In the genomic region with DNA sequence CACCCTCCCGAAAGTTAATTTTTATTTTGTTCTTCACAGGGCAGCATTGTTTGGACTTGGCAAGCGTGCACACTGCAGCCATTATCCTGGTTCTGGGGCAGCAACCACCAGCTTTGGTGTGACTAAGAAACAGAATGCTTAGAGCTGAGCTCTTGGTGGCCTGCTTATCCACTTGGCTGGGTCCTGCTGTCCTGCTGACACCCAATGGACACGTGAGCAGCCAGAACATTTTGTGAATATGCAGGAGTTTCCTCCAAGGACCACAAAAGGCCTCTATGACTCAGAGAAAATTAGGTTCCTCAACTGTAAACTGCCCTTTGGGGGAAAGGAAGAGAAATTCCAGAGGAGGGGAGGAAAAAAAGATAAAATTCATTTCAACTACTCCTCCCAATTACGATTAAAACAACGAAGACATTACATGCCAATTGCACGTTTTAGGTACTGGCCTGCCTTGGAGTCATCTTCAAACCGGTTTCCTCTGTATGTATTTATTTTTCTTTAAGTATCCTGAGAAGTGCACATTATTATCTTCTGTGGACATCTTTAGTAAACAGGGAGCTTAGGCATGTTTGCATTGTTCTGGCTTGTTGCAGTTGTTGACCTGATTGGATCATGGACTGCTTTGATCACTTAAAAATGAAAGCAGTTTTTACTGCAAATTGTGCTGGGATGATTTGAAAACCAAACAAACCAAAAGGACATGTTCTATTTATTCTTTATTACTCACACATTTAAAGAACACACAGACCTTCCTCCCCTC, we compare ENCODE assay signal across 10 cellular contexts.
DNase-seq lines count a peak whose midpoint lies in the region; ATAC-seq and TF ChIP-seq lines count a peak whose summit lies in the region.
"Had no signal": no experiment of that assay in that cellular context is flagged by ENCODE, and none has a peak within 500 bp of the region (broad histone marks: within the 10 kb centered on the region; RNA-seq: fewer than 3 reads in every experiment).

No MANE protein-coding gene starts in this region.

- H3K36me3 ChIP-seq in Loucy (ENCODE audit: insufficient read depth, low read length): no peaks in the 10 kb centered on the region
- no peaks in the 10 kb centered on the region for H3K36me3 ChIP-seq in right lobe of liver
- H3K36me3 ChIP-seq: BLaER1 treated with 17β-estradiol and CSF1 and Interleukin-3, amounts not matched to agents 10 nM and 100 nM had no signal

- no peaks in the 10 kb centered on the region for H3K27me3 ChIP-seq in Loucy (ENCODE audit: insufficient read depth, low read length, poor library complexity, severe bottlenecking)
- no peaks in the 10 kb centered on the region for H3K27me3 ChIP-seq in right lobe of liver
- H3K27me3 ChIP-seq: BLaER1 treated with 17β-estradiol and CSF1 and Interleukin-3, amounts not matched to agents 10 nM and 100 nM had no signal

- H3F3A ChIP-seq in Loucy (ENCODE audit: low read depth): no peaks in the 10 kb centered on the region

- peaks cover 5% of the 10 kb centered on the region for H3K36me3 Mint-ChIP-seq in nephron progenitor cell (ENCODE audit: low read depth)
- no peaks in the 10 kb centered on the region for H3K36me3 Mint-ChIP-seq in activated CD8-positive, alpha-beta memory T cell treated with anti-CD3 and anti-CD28 coated beads, Interleukin-2, amount 10 ng/mL, durations not matched to agents 7 days and 5 days

- H3K4me1 ChIP-seq in Loucy (ENCODE audit: insufficient read depth, low read length, poor library complexity, severe bottlenecking) (no peaks in the 10 kb centered on the region), right lobe of liver (peaks cover 0 to 4% (median 0%) of the 10 kb centered on the region in 4 donors)
- H3K4me1 ChIP-seq: BLaER1 treated with 17β-estradiol and CSF1 and Interleukin-3, amounts not matched to agents 10 nM and 100 nM had no signal

- no peak overlapping the region for H3K9ac ChIP-seq in Loucy (ENCODE audit: low read depth, low read length, poor library complexity, severe bottlenecking)
- H3K9ac ChIP-seq: BLaER1 treated with 17β-estradiol and CSF1 and Interleukin-3, amounts not matched to agents 10 nM and 100 nM had no signal

- peaks cover 5% of the 10 kb centered on the region; the same call in 1 of the 2 replicates for H3K9me3 ChIP-seq in Loucy (ENCODE audit: insufficient read depth, low read depth, low read length)
- no peaks in the 10 kb centered on the region for H3K9me3 ChIP-seq in right lobe of liver

- no peak overlapping the region for H3K4me3 Mint-ChIP-seq in nephron progenitor cell
- H3K4me3 Mint-ChIP-seq in activated CD8-positive, alpha-beta memory T cell treated with anti-CD3 and anti-CD28 coated beads, Interleukin-2, amount 10 ng/mL, durations not matched to agents 7 days and 5 days: no peak overlapping the region
- H3K4me3 Mint-ChIP-seq: memory B cell had no signal

- peaks cover 23% of the 10 kb centered on the region for H3K9me3 Mint-ChIP-seq in nephron progenitor cell
- peaks cover 8% of the 10 kb centered on the region for H3K9me3 Mint-ChIP-seq in activated CD8-positive, alpha-beta memory T cell treated with anti-CD3 and anti-CD28 coated beads, Interleukin-2, amount 10 ng/mL, durations not matched to agents 7 days and 5 days (ENCODE audit: low read depth)

- CTCF ChIA-PET in activated CD8-positive, alpha-beta memory T cell treated with anti-CD3 and anti-CD28 coated beads, Interleukin-2, amount 10 ng/mL, durations not matched to agents 7 days and 5 days (lab: Charles Lee): no interaction called here

- ATAC-seq in right lobe of liver: peak; percentile 34 to 87 (median 66)
- no peak for ATAC-seq in activated CD8-positive, alpha-beta memory T cell treated with anti-CD3 and anti-CD28 coated beads, Interleukin-2, amount 10 ng/mL, durations not matched to agents 7 days and 5 days

- no peaks in the 10 kb centered on the region for H3K79me2 ChIP-seq in Loucy (ENCODE audit: insufficient read depth, low read length)

- no peak overlapping the region for H3K27ac ChIP-seq in right lobe of liver
- H3K27ac ChIP-seq: BLaER1 treated with 17β-estradiol and CSF1 and Interleukin-3, amounts not matched to agents 10 nM and 100 nM had no signal

- H3K9me2 ChIP-seq in Loucy (replicated peaks; ENCODE audit: low read depth, low read length): no peaks in the 10 kb centered on the region

- no peak overlapping the region for H3K4me3 ChIP-seq in Loucy (ENCODE audit: low read length, poor library complexity, severe bottlenecking)
- peak overlapping the region in 1 of 2 donors; percentile 11 for H3K4me3 ChIP-seq in cardiac fibroblast (replicated peaks in 1 of 2; ENCODE audit: low read depth in 2 of 2, low read length in 2 of 2)
- H3K4me3 ChIP-seq in right lobe of liver: no peak overlapping the region
- H3K4me3 ChIP-seq: BLaER1 treated with 17β-estradiol and CSF1 and Interleukin-3, amounts not matched to agents 10 nM and 100 nM had no signal

- intact Hi-C loops in right lobe of liver (cut with DNase I): no loop called here

- no peak overlapping the region; the same call in 1 of the 2 replicates for H2AFZ ChIP-seq in Loucy (ENCODE audit: low read length)

- 45% methylated on average over 6 of the region's 7 CpGs for WGBS in right lobe of liver (ENCODE audit: insufficient coverage, low coverage, low lambda C conversion rate, missing lambda C conversion rate)

- no peaks in the 10 kb centered on the region for H3K27me3 Mint-ChIP-seq in nephron progenitor cell (ENCODE audit: low read depth, poor library complexity)
- H3K27me3 Mint-ChIP-seq in activated CD8-positive, alpha-beta memory T cell treated with anti-CD3 and anti-CD28 coated beads, Interleukin-2, amount 10 ng/mL, durations not matched to agents 7 days and 5 days: no peaks in the 10 kb centered on the region

- H4K20me1 ChIP-seq in Loucy (ENCODE audit: insufficient read depth, low read length, poor library complexity, severe bottlenecking): no peaks in the 10 kb centered on the region
- H4K20me1 ChIP-seq: BLaER1 treated with 17β-estradiol and CSF1 and Interleukin-3, amounts not matched to agents 10 nM and 100 nM had no signal

- TF ChIP-seq CTCF in Loucy (conservative IDR thresholded peaks at IDR 0.05; ENCODE audit: low read length): no peak
- TF ChIP-seq CTCF in cardiac fibroblast (IDR thresholded peaks at IDR 0.05; ENCODE audit: low read depth, low read length): no peak
- TF ChIP-seq CTCF in right lobe of liver (IDR thresholded peaks at IDR 0.05): no peak
- no peak for TF ChIP-seq CTCF in nephron progenitor cell (IDR thresholded peaks at IDR 0.05)

- DNase-seq in A172 (ENCODE audit: low spot score) (peak; percentile 92), cardiac fibroblast (ENCODE audit: low read depth in 2 of 2) (peak; percentile 71 to 82), right lobe of liver (no peak), nephron progenitor cell (no peak), activated gamma-delta T cell (lab: John Stamatoyannopoulos, UW) (no peak)
- no peak for DNase-seq in activated T-cell treated with anti-CD3 and anti-CD28 coated beads, Interleukin-2, amount 50 U/mL, for 48 hours
- no peak for DNase-seq in activated CD8-positive, alpha-beta memory T cell treated with anti-CD3 and anti-CD28 coated beads, Interleukin-2, amount 10 ng/mL, durations not matched to agents 7 days and 5 days

- peak overlapping the region; percentile 21 for H3K4me2 ChIP-seq in Loucy (ENCODE audit: low read depth, low read length, poor library complexity, severe bottlenecking)
- H3K4me2 ChIP-seq: BLaER1 treated with 17β-estradiol and CSF1 and Interleukin-3, amounts not matched to agents 10 nM and 100 nM had no signal

- H3K27ac Mint-ChIP-seq in nephron progenitor cell: no peak overlapping the region
- H3K27ac Mint-ChIP-seq in activated CD8-positive, alpha-beta memory T cell treated with anti-CD3 and anti-CD28 coated beads, Interleukin-2, amount 10 ng/mL, durations not matched to agents 7 days and 5 days: no peak overlapping the region
- H3K27ac Mint-ChIP-seq: memory B cell had no signal

- H3K4me1 Mint-ChIP-seq in nephron progenitor cell: peaks cover 13% of the 10 kb centered on the region
- no peaks in the 10 kb centered on the region for H3K4me1 Mint-ChIP-seq in activated CD8-positive, alpha-beta memory T cell treated with anti-CD3 and anti-CD28 coated beads, Interleukin-2, amount 10 ng/mL, durations not matched to agents 7 days and 5 days

- no peak for TF ChIP-seq POLR2A in right lobe of liver (IDR thresholded peaks at IDR 0.05)

Comparison
In these comparisons a context has a peak if more than half of its experiments do, and no peak if none do; other contexts are left out.
1. DNase-seq: peak in A172 (single experiment) and cardiac fibroblast (2 of 2); none in right lobe of liver (0 of 3), nephron progenitor cell (single experiment), activated T-cell treated with anti-CD3 and anti-CD28 coated beads, Interleukin-2, amount 50 U/mL, for 48 hours (0 of 2), activated CD8-positive, alpha-beta memory T cell treated with anti-CD3 and anti-CD28 coated beads, Interleukin-2, amount 10 ng/mL, durations not matched to agents 7 days and 5 days (single experiment) and activated gamma-delta T cell (single experiment).